Comparison of ENCODE assay signal across 19 cellular contexts in the genomic region with DNA sequence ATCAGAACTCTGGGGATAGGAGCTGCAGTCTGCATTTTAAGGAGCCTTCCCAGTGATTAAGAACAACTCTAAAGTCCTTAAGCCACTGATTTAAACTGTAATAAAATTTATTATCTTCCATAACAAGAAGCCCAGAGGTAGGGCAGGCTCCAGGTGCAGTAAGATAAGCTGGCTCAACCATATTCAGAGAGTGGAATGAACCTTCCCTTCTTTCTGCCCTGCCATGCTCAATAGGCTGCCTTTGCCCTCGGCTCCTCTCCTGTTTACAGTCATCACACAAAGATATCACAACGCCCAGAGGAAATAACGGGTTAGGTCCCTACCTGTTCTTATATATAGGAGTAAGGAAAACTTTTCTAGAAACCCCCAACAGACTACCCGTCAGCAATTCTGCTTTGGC.
DNase-seq lines count a peak whose midpoint lies in the region; ATAC-seq and TF ChIP-seq lines count a peak whose summit lies in the region.
"Had no signal": no experiment of that assay in that cellular context is flagged by ENCODE, and none has a peak within 500 bp of the region (broad histone marks: within the 10 kb centered on the region; RNA-seq: fewer than 3 reads in every experiment).

No MANE protein-coding gene starts in this region.

- H3K27me3 ChIP-seq in OCI-LY1 (ENCODE audit: insufficient read depth, low read length) (no peaks in the 10 kb centered on the region), psoas muscle (ENCODE audit: insufficient read depth in 3 of 3, low read length in 2 of 3) (no peaks in the 10 kb centered on the region), endodermal cell (ENCODE audit: control insufficient read depth, insufficient read depth, low read length, poor library complexity, severe bottlenecking) (no peaks in the 10 kb centered on the region)
- H3K27me3 ChIP-seq: body of pancreas, sigmoid colon, upper lobe of left lung had no signal

- no peaks in the 10 kb centered on the region for H3K9me3 Mint-ChIP-seq in activated CD4-positive, alpha-beta memory T cell treated with anti-CD3 and anti-CD28 coated beads for 36 hours
- no peaks in the 10 kb centered on the region for H3K9me3 Mint-ChIP-seq in activated CD4-positive, alpha-beta memory T cell treated with anti-CD3 and anti-CD28 coated beads, Interleukin-2, amount 10 ng/mL, durations not matched to agents 7 days and 5 days
- H3K9me3 Mint-ChIP-seq in dendritic cell treated with granulocyte-macrophage colony-stimulating factor and Interleukin-4, amounts not matched to agents 40 ng/mL and 50 ng/mL, for 4 days, result no peaks in the 10 kb centered on the region
- no peaks in the 10 kb centered on the region for H3K9me3 Mint-ChIP-seq in stimulated activated effector memory CD8-positive, alpha-beta T cell treated with anti-CD3 and anti-CD28 coated beads, Interleukin-12 subunit alpha, Interleukin-12 subunit beta, amount 100 ng/mL, for 72 hours
- H3K9me3 Mint-ChIP-seq in endodermal cell, result no peaks in the 10 kb centered on the region

- no peaks in the 10 kb centered on the region for H4K20me1 ChIP-seq in OCI-LY1 (ENCODE audit: insufficient read depth, low read length)

- peaks cover 8% of the 10 kb centered on the region for H3K27me3 Mint-ChIP-seq in activated CD4-positive, alpha-beta memory T cell treated with anti-CD3 and anti-CD28 coated beads for 36 hours
- H3K27me3 Mint-ChIP-seq in activated CD4-positive, alpha-beta memory T cell treated with anti-CD3 and anti-CD28 coated beads, Interleukin-2, amount 10 ng/mL, durations not matched to agents 7 days and 5 days, result peaks cover 2% of the 10 kb centered on the region
- H3K27me3 Mint-ChIP-seq in dendritic cell treated with granulocyte-macrophage colony-stimulating factor and Interleukin-4, amounts not matched to agents 40 ng/mL and 50 ng/mL, for 4 days, result no peaks in the 10 kb centered on the region
- no peaks in the 10 kb centered on the region for H3K27me3 Mint-ChIP-seq in endodermal cell (ENCODE audit: insufficient read depth)

- intact Hi-C loops in activated CD4-positive, alpha-beta memory T cell treated with anti-CD3 and anti-CD28 coated beads for 36 hours (cut with micrococcal nuclease), result loop anchor here (1.0 kb wide), 1 partner anchor 22 kb away; no protein-coding TSS in a partner anchor
- intact Hi-C loops in dendritic cell treated with granulocyte-macrophage colony-stimulating factor and Interleukin-4, amounts not matched to agents 40 ng/mL and 50 ng/mL, for 4 days (cut with micrococcal nuclease), result no loop called here
- intact Hi-C loops in psoas muscle (cut with DNase I), result no loop called here

- H3K4me3 Mint-ChIP-seq in activated CD4-positive, alpha-beta memory T cell treated with anti-CD3 and anti-CD28 coated beads for 36 hours, result peak overlapping the region; percentile 14
- H3K4me3 Mint-ChIP-seq in activated CD4-positive, alpha-beta memory T cell treated with anti-CD3 and anti-CD28 coated beads, Interleukin-2, amount 10 ng/mL, durations not matched to agents 7 days and 5 days, result no peak overlapping the region
- H3K4me3 Mint-ChIP-seq in dendritic cell treated with granulocyte-macrophage colony-stimulating factor and Interleukin-4, amounts not matched to agents 40 ng/mL and 50 ng/mL, for 4 days, result peak overlapping the region; percentile 66
- H3K4me3 Mint-ChIP-seq in stimulated activated effector memory CD8-positive, alpha-beta T cell treated with anti-CD3 and anti-CD28 coated beads, Interleukin-12 subunit alpha, Interleukin-12 subunit beta, amount 100 ng/mL, for 72 hours, result peak overlapping the region; percentile 4
- H3K4me3 Mint-ChIP-seq in endodermal cell, result no peak overlapping the region

- H3K9me2 ChIP-seq in OCI-LY1 (ENCODE audit: low read depth, low read length), result no peaks in the 10 kb centered on the region

- H3K4me3 ChIP-seq in OCI-LY1 (ENCODE audit: low read depth, low read length, poor library complexity, severe bottlenecking), result peak overlapping the region; percentile 54
- no peak overlapping the region for H3K4me3 ChIP-seq in psoas muscle
- H3K4me3 ChIP-seq in endodermal cell (ENCODE audit: low read length), result no peak overlapping the region
- H3K4me3 ChIP-seq: body of pancreas, sigmoid colon, upper lobe of left lung had no signal

- peaks cover 12% of the 10 kb centered on the region for H3K4me1 Mint-ChIP-seq in activated CD4-positive, alpha-beta memory T cell treated with anti-CD3 and anti-CD28 coated beads for 36 hours (ENCODE audit: low read depth)
- H3K4me1 Mint-ChIP-seq in activated CD4-positive, alpha-beta memory T cell treated with anti-CD3 and anti-CD28 coated beads, Interleukin-2, amount 10 ng/mL, durations not matched to agents 7 days and 5 days, result peaks cover 12% of the 10 kb centered on the region
- H3K4me1 Mint-ChIP-seq in dendritic cell treated with granulocyte-macrophage colony-stimulating factor and Interleukin-4, amounts not matched to agents 40 ng/mL and 50 ng/mL, for 4 days (ENCODE audit: low read depth), result peaks cover 47% of the 10 kb centered on the region
- H3K4me1 Mint-ChIP-seq in stimulated activated effector memory CD8-positive, alpha-beta T cell treated with anti-CD3 and anti-CD28 coated beads, Interleukin-12 subunit alpha, Interleukin-12 subunit beta, amount 100 ng/mL, for 72 hours, result peaks cover 14% of the 10 kb centered on the region
- H3K4me1 Mint-ChIP-seq in endodermal cell, result peaks cover 18% of the 10 kb centered on the region

- H3K9me3 ChIP-seq in OCI-LY1 (ENCODE audit: low read length) (no peaks in the 10 kb centered on the region), psoas muscle (no peaks in the 10 kb centered on the region), endodermal cell (ENCODE audit: control insufficient read depth, low read length) (no peaks in the 10 kb centered on the region)
- H3K9me3 ChIP-seq: body of pancreas, sigmoid colon, upper lobe of left lung had no signal

- CTCF ChIA-PET in activated CD4-positive, alpha-beta memory T cell treated with anti-CD3 and anti-CD28 coated beads for 36 hours (lab: Charles Lee), result no interaction called here
- CTCF ChIA-PET in activated CD4-positive, alpha-beta memory T cell treated with anti-CD3 and anti-CD28 coated beads, Interleukin-2, amount 10 ng/mL, durations not matched to agents 7 days and 5 days (lab: Charles Lee), result no interaction called here

- no peak for ATAC-seq in stimulated activated effector memory CD8-positive, alpha-beta T cell treated with anti-CD3 and anti-CD28 coated beads, Interleukin-12 subunit alpha, Interleukin-12 subunit beta, amount 100 ng/mL, for 72 hours
- no peak for ATAC-seq in psoas muscle
- ATAC-seq: body of pancreas, HCT116, HepG2 had no signal

- peak overlapping the region; percentile 80 for H3K4me2 ChIP-seq in OCI-LY1 (ENCODE audit: low read length)

- H3K36me3 ChIP-seq in OCI-LY1 (ENCODE audit: insufficient read depth, low read length) (no peaks in the 10 kb centered on the region), psoas muscle (ENCODE audit: insufficient read depth in 1 of 2, low read depth in 1 of 2) (peaks cover 0 to 42% of the 10 kb centered on the region in 2 donors), endodermal cell (ENCODE audit: control insufficient read depth, insufficient read depth, low read length) (peaks cover 14% of the 10 kb centered on the region)

- no peak overlapping the region for H3K27ac Mint-ChIP-seq in activated CD4-positive, alpha-beta memory T cell treated with anti-CD3 and anti-CD28 coated beads for 36 hours
- H3K27ac Mint-ChIP-seq in activated CD4-positive, alpha-beta memory T cell treated with anti-CD3 and anti-CD28 coated beads, Interleukin-2, amount 10 ng/mL, durations not matched to agents 7 days and 5 days, result no peak overlapping the region
- peak overlapping the region; percentile 90 for H3K27ac Mint-ChIP-seq in dendritic cell treated with granulocyte-macrophage colony-stimulating factor and Interleukin-4, amounts not matched to agents 40 ng/mL and 50 ng/mL, for 4 days
- peak overlapping the region; percentile 10 for H3K27ac Mint-ChIP-seq in stimulated activated effector memory CD8-positive, alpha-beta T cell treated with anti-CD3 and anti-CD28 coated beads, Interleukin-12 subunit alpha, Interleukin-12 subunit beta, amount 100 ng/mL, for 72 hours
- H3K27ac Mint-ChIP-seq in endodermal cell, result no peak overlapping the region

- no peaks in the 10 kb centered on the region for H3F3A ChIP-seq in OCI-LY1 (ENCODE audit: insufficient read depth, low read length)

- POLR2A ChIA-PET in activated CD4-positive, alpha-beta memory T cell treated with anti-CD3 and anti-CD28 coated beads for 36 hours (lab: Charles Lee), result no interaction called here
- POLR2A ChIA-PET in activated CD4-positive, alpha-beta memory T cell treated with anti-CD3 and anti-CD28 coated beads, Interleukin-2, amount 10 ng/mL, durations not matched to agents 7 days and 5 days (lab: Charles Lee), result no interaction called here

- TF ChIP-seq CTCF in OCI-LY1 (IDR thresholded peaks at IDR 0.05; ENCODE audit: low read length), result no peak
- TF ChIP-seq CTCF in psoas muscle (IDR thresholded peaks at IDR 0.05), result no peak
- TF ChIP-seq CTCF in endodermal cell (conservative IDR thresholded peaks at IDR 0.05), result no peak

- peaks cover 32% of the 10 kb centered on the region for H3K4me1 ChIP-seq in OCI-LY1 (ENCODE audit: insufficient read depth, low read length, severe bottlenecking)
- no peaks in the 10 kb centered on the region for H3K4me1 ChIP-seq in psoas muscle
- H3K4me1 ChIP-seq in endodermal cell (ENCODE audit: control insufficient read depth, insufficient read depth, low read length), result no peaks in the 10 kb centered on the region
- H3K4me1 ChIP-seq: body of pancreas, sigmoid colon, upper lobe of left lung had no signal

- H3K9ac ChIP-seq in OCI-LY1 (ENCODE audit: low read length), result peak overlapping the region; percentile 52
- no peak overlapping the region for H3K9ac ChIP-seq in endodermal cell (ENCODE audit: extremely low read depth, low read length, poor library complexity, severe bottlenecking)

- peak overlapping the region; percentile 88 for H2AFZ ChIP-seq in OCI-LY1 (ENCODE audit: low read length)

- H3K36me3 Mint-ChIP-seq in activated CD4-positive, alpha-beta memory T cell treated with anti-CD3 and anti-CD28 coated beads for 36 hours, result no peaks in the 10 kb centered on the region
- peaks cover 17% of the 10 kb centered on the region for H3K36me3 Mint-ChIP-seq in activated CD4-positive, alpha-beta memory T cell treated with anti-CD3 and anti-CD28 coated beads, Interleukin-2, amount 10 ng/mL, durations not matched to agents 7 days and 5 days (ENCODE audit: low read depth)
- H3K36me3 Mint-ChIP-seq in dendritic cell treated with granulocyte-macrophage colony-stimulating factor and Interleukin-4, amounts not matched to agents 40 ng/mL and 50 ng/mL, for 4 days (ENCODE audit: low read depth), result peaks cover 59% of the 10 kb centered on the region
- H3K36me3 Mint-ChIP-seq in stimulated activated effector memory CD8-positive, alpha-beta T cell treated with anti-CD3 and anti-CD28 coated beads, Interleukin-12 subunit alpha, Interleukin-12 subunit beta, amount 100 ng/mL, for 72 hours, result no peaks in the 10 kb centered on the region
- H3K36me3 Mint-ChIP-seq in endodermal cell (ENCODE audit: low read depth), result peaks cover 45% of the 10 kb centered on the region

- no peak for DNase-seq in activated CD4-positive, alpha-beta memory T cell treated with anti-CD3 and anti-CD28 coated beads for 36 hours
- no peak for DNase-seq in activated CD4-positive, alpha-beta memory T cell treated with anti-CD3 and anti-CD28 coated beads, Interleukin-2, amount 10 ng/mL, durations not matched to agents 7 days and 5 days
- no peak for DNase-seq in stimulated activated effector memory CD8-positive, alpha-beta T cell treated with anti-CD3 and anti-CD28 coated beads, Interleukin-12 subunit alpha, Interleukin-12 subunit beta, amount 100 ng/mL, for 72 hours (ENCODE audit: low spot score in 2 of 2)
- DNase-seq in psoas muscle, result no peak
- no peak for DNase-seq in stimulated activated CD4-positive, alpha-beta T cell treated with anti-CD3 and anti-CD28 coated beads, Interleukin-1b, Interleukin-23, amount 100 ng/mL, for 48 hours
- no peak for DNase-seq in endodermal cell
- DNase-seq: activated gamma-delta T cell; NCI-H2107; NCI-H82; occipital lobe; sigmoid colon; stimulated activated CD4-positive, alpha-beta T cell treated with anti-CD3 and anti-CD28 coated beads, Interleukin-4, amount 100 ng/mL, for 1 hour had no signal

- H3K79me2 ChIP-seq in OCI-LY1 (ENCODE audit: insufficient read depth, low read length), result no peaks in the 10 kb centered on the region

- peak overlapping the region; percentile 85 for H3K27ac ChIP-seq in OCI-LY1 (ENCODE audit: low read depth, low read length, poor library complexity, severe bottlenecking)
- no peak overlapping the region for H3K27ac ChIP-seq in psoas muscle
- no peak overlapping the region for H3K27ac ChIP-seq in endodermal cell (ENCODE audit: low read depth, low read length)
- H3K27ac ChIP-seq: body of pancreas, RWPE1, sigmoid colon had no signal

- WGBS in psoas muscle, 3 donors, result 84 to 95% (median 88%) methylated on average over 4 of the region's 4 CpGs
- WGBS in endodermal cell (ENCODE audit: insufficient coverage in 1 of 2, insufficient read length in 1 of 2), 2 experiments, result 86% methylated on average over 3 of the region's 4 CpGs; no CpG with 5 or more reads in 1 of the 2 experiments

Comparison
In these comparisons a context has a peak if more than half of its experiments do, and no peak if none do; other contexts are left out.
1. H3K4me3 Mint-ChIP-seq: peak in activated CD4-positive, alpha-beta memory T cell treated with anti-CD3 and anti-CD28 coated beads for 36 hours (single experiment), dendritic cell treated with granulocyte-macrophage colony-stimulating factor and Interleukin-4, amounts not matched to agents 40 ng/mL and 50 ng/mL, for 4 days (single experiment) and stimulated activated effector memory CD8-positive, alpha-beta T cell treated with anti-CD3 and anti-CD28 coated beads, Interleukin-12 subunit alpha, Interleukin-12 subunit beta, amount 100 ng/mL, for 72 hours (single experiment); none in activated CD4-positive, alpha-beta memory T cell treated with anti-CD3 and anti-CD28 coated beads, Interleukin-2, amount 10 ng/mL, durations not matched to agents 7 days and 5 days (single experiment) and endodermal cell (single experiment).
2. H3K27ac Mint-ChIP-seq: peak in dendritic cell treated with granulocyte-macrophage colony-stimulating factor and Interleukin-4, amounts not matched to agents 40 ng/mL and 50 ng/mL, for 4 days (single experiment) and stimulated activated effector memory CD8-positive, alpha-beta T cell treated with anti-CD3 and anti-CD28 coated beads, Interleukin-12 subunit alpha, Interleukin-12 subunit beta, amount 100 ng/mL, for 72 hours (single experiment); none in activated CD4-positive, alpha-beta memory T cell treated with anti-CD3 and anti-CD28 coated beads for 36 hours (single experiment), activated CD4-positive, alpha-beta memory T cell treated with anti-CD3 and anti-CD28 coated beads, Interleukin-2, amount 10 ng/mL, durations not matched to agents 7 days and 5 days (single experiment) and endodermal cell (single experiment).